Comparison of ENCODE assay signal across 18 cellular contexts in the genomic region with DNA sequence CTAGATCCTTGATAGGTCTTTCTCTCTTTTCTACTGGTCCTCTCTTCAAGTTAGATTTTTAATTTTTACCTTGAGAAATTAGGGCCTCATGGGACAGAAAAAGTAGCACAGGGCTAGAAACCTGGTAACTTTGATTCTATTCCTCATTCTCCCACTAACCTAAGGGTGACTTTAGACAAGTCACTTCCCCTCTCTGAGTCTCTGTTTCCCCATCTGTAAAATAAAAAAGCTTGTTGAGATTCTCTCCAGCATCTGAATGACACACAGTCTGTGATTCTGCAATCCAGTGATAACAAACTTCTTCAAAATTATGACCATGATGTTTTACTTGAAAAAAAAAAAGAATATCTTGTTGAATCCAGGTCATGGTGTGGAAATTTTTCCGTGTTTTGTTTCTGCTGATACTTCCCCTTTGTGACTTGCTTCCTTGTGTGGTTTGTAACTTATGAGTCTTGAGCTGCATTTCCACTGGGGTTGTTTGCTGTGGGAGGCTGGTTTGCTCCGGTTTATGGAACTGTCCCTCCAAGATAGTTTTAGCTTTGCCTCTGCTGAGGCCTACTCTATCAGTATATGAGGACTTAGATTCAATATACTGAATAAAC. TPM values are rescaled to one million over a fixed set of nuclear protein-coding genes. Genes with fewer than 3 reads are reported as not detected.
DNase-seq lines count a peak whose midpoint lies in the region; ATAC-seq, FAIRE-seq and TF ChIP-seq lines count a peak whose summit lies in the region.
"Had no signal": no experiment of that assay in that cellular context is flagged by ENCODE, and none has a peak within 500 bp of the region (broad histone marks: within the 10 kb centered on the region; RNA-seq: fewer than 3 reads in every experiment).

No MANE protein-coding gene starts in this region.

- H3K4me1 ChIP-seq in GM12878 (ENCODE audit: control insufficient read depth, insufficient read depth, low read length) (peaks cover 60% of the 10 kb centered on the region), sigmoid colon (no peaks in the 10 kb centered on the region)
- H3K4me1 ChIP-seq: pancreas had no signal

- DNase-seq in CD14-positive monocyte (ENCODE audit: low spot score) (peak; percentile 75), NOMO-1 (lab: John Stamatoyannopoulos, UW; ENCODE audit: unreplicated experiment in 2 of 2) (peak; percentile 53 to 80), GM12878 (ENCODE audit: low read depth, low spot score) (no peak), sigmoid colon (no peak), AG08396 (ENCODE audit: low spot score) (no peak), GM10266 (ENCODE audit: extremely low spot score) (no peak), NCI-H1436 treated with DMSO at 0.1 percent for 48 hours (lab: John Stamatoyannopoulos, UW) (no peak)
- DNase-seq: activated CD4-positive, alpha-beta T cell treated with anti-CD3 and anti-CD28 coated beads, Interleukin-2, amount 10 ng/mL, durations not matched to agents 7 days and 5 days; amniotic stem cell; Karpas-422; midbrain; NCI-H187; NCI-H526; pancreas; stimulated activated CD4-positive, alpha-beta T cell treated with anti-CD3 and anti-CD28 coated beads, Interleukin-15, amount 100 ng/mL, for 24 hours had no signal

- H3K27me3 ChIP-seq in GM12878 (replicated peaks in 1 of 2; ENCODE audit: control insufficient read depth in 2 of 2, insufficient read depth in 2 of 2, low read length in 1 of 2) (no peaks in the 10 kb centered on the region), sigmoid colon (no peaks in the 10 kb centered on the region)
- H3K27me3 ChIP-seq: pancreas had no signal

- no peak for ATAC-seq in GM12878
- no peak for ATAC-seq in activated CD4-positive, CD25-positive, alpha-beta regulatory T cell treated with anti-CD3 and anti-CD28 coated beads, Interleukin-2, amount 50 U/mL, for 24 hours

- POLR2A ChIA-PET in GM12878 (lab: Charles Lee), result interaction anchor here (0.7 to 2.3 kb wide), 5 partner anchors 8 to 211 kb away, joined by 3 to 8 read pairs (median 6); no protein-coding TSS in a partner anchor

- RAD21 ChIA-PET in GM12878 (lab: Charles Lee; ENCODE audit: unreplicated experiment), result interaction anchor here (0.7 to 2.8 kb wide), 8 partner anchors 10 to 65 kb away, joined by 3 to 14 read pairs (median 4); a partner anchor contains a TSS

- in situ Hi-C loops in GM12878 (cut with MboI), result no loop called here

- no peak for TF ChIP-seq RAD21 in GM12878 (IDR thresholded peaks at IDR 0.05; ENCODE audit: insufficient read depth, low read depth, low read length)

- 45% methylated on average over 2 of the region's 2 CpGs for WGBS in GM12878 (ENCODE audit: insufficient coverage, insufficient replicate concordance, low lambda C conversion rate, missing lambda C conversion rate)
- 68 to 85% methylated on average over 2 of the region's 2 CpGs for WGBS in sigmoid colon, 2 donors

- H3K4me1 Mint-ChIP-seq in CD14-positive monocyte, result peaks cover 95% of the 10 kb centered on the region

- H3K9me3 ChIP-seq in GM12878 (replicated peaks; ENCODE audit: control insufficient read depth, insufficient read depth, low read length), result no peaks in the 10 kb centered on the region
- H3K9me3 ChIP-seq in sigmoid colon, result no peaks in the 10 kb centered on the region
- H3K9me3 ChIP-seq: pancreas, thoracic aorta had no signal

- H3K27ac ChIP-seq in GM12878 (ENCODE audit: control insufficient read depth, insufficient read depth) (peak overlapping the region; percentile 6; the same call in 1 of the 2 replicates), sigmoid colon (peak overlapping the region in 3 of 4 donors; percentile 17 to 68 (median 63))

- H3K9ac ChIP-seq in GM12878 (ENCODE audit: control insufficient read depth, insufficient read depth, low read length), result no peak overlapping the region

- no peak overlapping the region for H3K4me3 ChIP-seq in GM12878
- no peak overlapping the region for H3K4me3 ChIP-seq in sigmoid colon
- H3K4me3 ChIP-seq: pancreas, thoracic aorta had no signal

- H3K36me3 ChIP-seq in GM12878 (ENCODE audit: control insufficient read depth in 2 of 2, insufficient read depth in 2 of 2, low read length in 1 of 2) (no peaks in the 10 kb centered on the region), sigmoid colon (no peaks in the 10 kb centered on the region)
- H3K36me3 ChIP-seq: pancreas, thoracic aorta had no signal

- FAIRE-seq in GM12878 (lab: Jason Lieb, UNC), result no peak
- FAIRE-seq: pancreas had no signal

- TF ChIP-seq EP300 in GM12878 (IDR thresholded peaks at IDR 0.05; ENCODE audit: borderline replicate concordance in 1 of 2, control insufficient read depth in 1 of 2, low read depth in 2 of 2, low read length in 2 of 2), result no peak
- TF ChIP-seq EP300 in sigmoid colon (IDR thresholded peaks at IDR 0.05), result no peak

- H3K36me3 Mint-ChIP-seq in CD14-positive monocyte, result peaks cover 3 to 5% of the 10 kb centered on the region in 2 donors

- peak overlapping the region; percentile 39 for H3K4me2 ChIP-seq in GM12878 (ENCODE audit: control insufficient read depth, insufficient read depth)

- H4K20me1 ChIP-seq in GM12878 (ENCODE audit: control insufficient read depth, insufficient read depth), result no peaks in the 10 kb centered on the region

- peak overlapping the region; percentile 74 to 80 for H3K4me3 Mint-ChIP-seq in CD14-positive monocyte
- H3K4me3 Mint-ChIP-seq: activated CD4-positive, alpha-beta T cell treated with anti-CD3 and anti-CD28 coated beads, Interleukin-2, amount 10 ng/mL, durations not matched to agents 7 days and 5 days had no signal

- peaks cover 0 to 1% (median 1%) of the 10 kb centered on the region in 3 donors for H3K27me3 Mint-ChIP-seq in CD14-positive monocyte (ENCODE audit: low read depth in 3 of 3)

- SMC1A ChIA-PET in GM12878 (lab: Charles Lee; ENCODE audit: uncharacterized antibody, unreplicated experiment), result interaction anchor here (0.8 to 4.0 kb wide), 14 partner anchors 11 to 71 kb away, joined by 3 to 34 read pairs (median 4); a partner anchor contains a TSS

- no peak for TF ChIP-seq CTCF in CD14-positive monocyte (IDR thresholded peaks at IDR 0.05)
- no peak for TF ChIP-seq CTCF in GM12878 (IDR thresholded peaks at IDR 0.05 in 2 of 3, conservative IDR thresholded peaks at IDR 0.05 in 1 of 3; ENCODE audit: control insufficient read depth in 2 of 3, extremely low read depth in 1 of 3, insufficient read depth in 1 of 3, low read depth in 3 of 3, low read length in 3 of 3)
- no peak for TF ChIP-seq CTCF in sigmoid colon (IDR thresholded peaks at IDR 0.05)
- no peak for TF ChIP-seq CTCF in GM10266 (IDR thresholded peaks at IDR 0.05; ENCODE audit: control insufficient read depth, insufficient read depth, low read depth, missing control alignments)

- CTCF ChIA-PET in GM12878 (lab: Yijun Ruan, JAX), result interaction anchor here (0.6 to 7.9 kb wide), 13 partner anchors 10 to 1117 kb away, joined by 3 to 43 read pairs (median 4); a partner anchor contains a TSS

- H3K79me2 ChIP-seq in GM12878 (ENCODE audit: control insufficient read depth, insufficient read depth, low read length), result no peaks in the 10 kb centered on the region

- intact Hi-C loops in CD14-positive monocyte (cut with micrococcal nuclease) (loop anchor here in 1 of 2 donors (5.0 kb wide), 1 partner anchor 50 kb away; no protein-coding TSS in a partner anchor), GM12878 (cut with micrococcal nuclease; ENCODE audit: unreplicated experiment) (no loop called here), sigmoid colon (cut with DNase I) (no loop called here)

- TF ChIP-seq POLR2A in GM12878 (IDR thresholded peaks at IDR 0.05; ENCODE audit: low read depth, low read length), result no peak
- TF ChIP-seq POLR2A in sigmoid colon (IDR thresholded peaks at IDR 0.05), result no peak

- BruUV-seq in GM12878 (replicated peaks; lab: Mats Ljungman, UMichigan), result no TSS peak

- no peak overlapping the region for H2AFZ ChIP-seq in GM12878 (ENCODE audit: control insufficient read depth, low read depth, low read length)

- peak overlapping the region; percentile 96 to 99 (median 98) for H3K27ac Mint-ChIP-seq in CD14-positive monocyte
- H3K27ac Mint-ChIP-seq: activated CD4-positive, alpha-beta T cell treated with anti-CD3 and anti-CD28 coated beads, Interleukin-2, amount 10 ng/mL, durations not matched to agents 7 days and 5 days had no signal

- peaks cover 0 to 1% (median 0%) of the 10 kb centered on the region in 7 donors for H3K9me3 Mint-ChIP-seq in CD14-positive monocyte

RNA-seq across cellular contexts. Expression of a gene that starts 9.8 kb away (rescaled TPM):
- 100 to 1,000 TPM; 691 to 971 TPM for polyA plus RNA-seq in CD14-positive monocyte
- total RNA-seq in GM12878 (2013; cell fraction: nucleolus; rRNA removed), result 64.0 and 69.8 TPM in 2 replicates
- total RNA-seq in GM12878 (2014; rRNA removed), result 14.6 and 15.4 TPM in 2 replicates
- total RNA-seq in GM12878 (2014; rRNA removed; fragmentation: Illumina TruSeq; extraction: Trizol), result 13.5 and 14.4 TPM in 2 replicates
- 10.7 and 12.3 TPM in 2 replicates for total RNA-seq in GM12878 (2021)
- 8.5 TPM for polyA plus RNA-seq in GM12878 (2011; ENCODE audit: low read depth)
- polyA plus RNA-seq in GM12878 (2011; rRNA removed), result 0.03 TPM in 1 of 2 replicates, not detected in the other
- polyA plus RNA-seq in GM12878 (2011; cell fraction: cytosol; rRNA removed), result 0.02 and 0.03 TPM in 2 replicates
- polyA plus RNA-seq in GM12878 (2011; cell fraction: nucleus; rRNA removed), result 0.03 TPM in 2 replicates
- polyA plus RNA-seq in GM12878 (2012), result 9.1 and 9.7 TPM in 2 replicates
- 14.2 and 15.6 TPM in 2 replicates for polyA plus RNA-seq in GM12878 (2014; fragmentation: Illumina TruSeq; extraction: Trizol)
- 1 to 10 TPM; 2.0 to 2.1 TPM for polyA plus RNA-seq in GM12878 (2014; fragmentation: Nextera tagmentation; extraction: Ambion mirVana)
- 10.4 and 11.7 TPM in 2 replicates for polyA plus RNA-seq in GM12878 (2014; rRNA removed)
- polyA plus RNA-seq in GM12878 (2016; fragmentation: Nextera tagmentation; extraction: Ambion mirVana), result 1 to 10 TPM; 1.3 to 2.5 TPM
- 0.05 TPM in 1 of 2 replicates, not detected in the other for polyA minus RNA-seq in GM12878 (2011; rRNA and poly(A)+ RNA removed)
- polyA minus RNA-seq in GM12878 (2011; cell fraction: cytosol; rRNA and poly(A)+ RNA removed), result not detected in 2 replicates
- polyA minus RNA-seq in GM12878 (2011; cell fraction: nucleus; rRNA and poly(A)+ RNA removed), result under 0.01 TPM in 1 of 2 replicates, not detected in the other
- 10 to 100 TPM in 3 of 4 donors, 1 to 10 TPM in 1; 8.0 to 23.5 (median 13.6) TPM for total RNA-seq in sigmoid colon
- 10 to 100 TPM in 2 of 3 donors, 1 to 10 TPM in 1; 9.6 to 63.8 (median 32.4) TPM for polyA plus RNA-seq in sigmoid colon
- total RNA-seq: activated CD4-positive, alpha-beta T cell treated with anti-CD3 and anti-CD28 coated beads, Interleukin-2, amount 10 ng/mL, durations not matched to agents 7 days and 5 days; glomerular endothelial cell had no signal

RNA-seq across cellular contexts. Expression of a gene that starts 50.6 kb away (rescaled TPM):
- polyA plus RNA-seq in CD14-positive monocyte (1 to 10 TPM; 1.1 to 1.9 TPM), GM12878 (2011; rRNA removed) (10.6 and 17.4 TPM in 2 replicates), GM12878 (2014; fragmentation: Illumina TruSeq; extraction: Trizol) (19.4 TPM in 2 replicates), GM12878 (2014; fragmentation: Nextera tagmentation; extraction: Ambion mirVana) (1 to 10 TPM; 5.9 to 6.9 TPM), GM12878 (2014; rRNA removed) (10.6 and 11.2 TPM in 2 replicates), GM12878 (2016; fragmentation: Nextera tagmentation; extraction: Ambion mirVana) (1 to 10 TPM; 3.8 to 6.3 TPM), sigmoid colon (10 to 100 TPM; 21.0 to 29.0 (median 24.7) TPM)
- 258 and 287 TPM in 2 replicates for total RNA-seq in GM12878 (2013; cell fraction: nucleolus; rRNA removed)
- total RNA-seq in GM12878 (2014; rRNA removed) (11.9 and 14.2 TPM in 2 replicates), GM12878 (2014; rRNA removed; fragmentation: Illumina TruSeq; extraction: Trizol) (8.7 and 10.3 TPM in 2 replicates), GM12878 (2021) (25.8 and 27.9 TPM in 2 replicates), sigmoid colon (1 to 10 TPM; 3.5 to 7.8 (median 4.1) TPM)
- 18.7 TPM for polyA plus RNA-seq in GM12878 (2011; ENCODE audit: low read depth)
- polyA plus RNA-seq in GM12878 (2011; cell fraction: cytosol; rRNA removed), result 20.6 and 27.1 TPM in 2 replicates
- polyA plus RNA-seq in GM12878 (2011; cell fraction: nucleus; rRNA removed), result 137 and 150 TPM in 2 replicates
- polyA plus RNA-seq in GM12878 (2012), result 20.5 and 31.1 TPM in 2 replicates
- polyA minus RNA-seq in GM12878 (2011; rRNA and poly(A)+ RNA removed), result 29.2 and 46.7 TPM in 2 replicates
- 16.0 and 19.2 TPM in 2 replicates for polyA minus RNA-seq in GM12878 (2011; cell fraction: cytosol; rRNA and poly(A)+ RNA removed)
- polyA minus RNA-seq in GM12878 (2011; cell fraction: nucleus; rRNA and poly(A)+ RNA removed), result 75.1 and 91.1 TPM in 2 replicates

Comparison
In these comparisons a context has a peak if more than half of its experiments do, and no peak if none do; other contexts are left out.
1. DNase-seq: peak in CD14-positive monocyte (single experiment) and NOMO-1 (2 of 2); none in GM12878 (single experiment), sigmoid colon (single experiment), AG08396 (single experiment), GM10266 (single experiment) and NCI-H1436 treated with DMSO at 0.1 percent for 48 hours (single experiment).
2. RNA of a gene that starts 9.8 kb away (polyA plus RNA-seq): 691 to 971 TPM in CD14-positive monocyte; 9.6 to 63.8 TPM in sigmoid colon and 0.02 to 15.6 TPM in GM12878; every median in the first group is over 10 times any median in the second.